Comparison of ENCODE assay signal across 13 cellular contexts in genomic region chr12:52992699-52993557, GRCh38. TPM values are rescaled to one million over a fixed set of nuclear protein-coding genes. Genes with fewer than 3 reads are reported as not detected.
DNase-seq lines count a peak whose midpoint lies in the region; ATAC-seq and TF ChIP-seq lines count a peak whose summit lies in the region.
"Had no signal": no experiment of that assay in that cellular context is flagged by ENCODE, and none has a peak within 500 bp of the region (broad histone marks: within the 10 kb centered on the region; RNA-seq: fewer than 3 reads in every experiment).

No MANE protein-coding gene starts in this region.

- peaks cover 2% of the 10 kb centered on the region for H3K4me1 ChIP-seq in mesendoderm (ENCODE audit: control insufficient read depth, low read depth, low read length)
- no peaks in the 10 kb centered on the region for H3K4me1 ChIP-seq in ovary (ENCODE audit: insufficient read depth)

- no peak overlapping the region for H3K9ac ChIP-seq in mesendoderm (ENCODE audit: low read length)

- H3K36me3 ChIP-seq in mesendoderm (ENCODE audit: control insufficient read depth, insufficient read depth, low read length): no peaks in the 10 kb centered on the region
- H3K36me3 ChIP-seq in ovary: no peaks in the 10 kb centered on the region

- TF ChIP-seq EP300 in Ishikawa (IDR thresholded peaks at IDR 0.05; ENCODE audit: borderline replicate concordance) (peak; percentile 42; the same call in 1 of the 2 replicates), ovary (IDR thresholded peaks at IDR 0.05) (no peak)

- H3K56ac ChIP-seq in mesendoderm (ENCODE audit: low read length): no peak overlapping the region

- H3K4ac ChIP-seq in mesendoderm (ENCODE audit: low read depth, low read length): no peak overlapping the region

- H3K18ac ChIP-seq in mesendoderm (ENCODE audit: low read length): no peak overlapping the region

- no peak overlapping the region for H4K8ac ChIP-seq in mesendoderm (ENCODE audit: low read depth, low read length)

- H3K27me3 ChIP-seq in mesendoderm (ENCODE audit: insufficient read depth, low read length, poor library complexity) (no peaks in the 10 kb centered on the region), ovary (no peaks in the 10 kb centered on the region)
- H3K27me3 ChIP-seq: dorsolateral prefrontal cortex had no signal

- TF ChIP-seq POLR2A in ovary (IDR thresholded peaks at IDR 0.05): no peak

- H2BK15ac ChIP-seq in mesendoderm (replicated peaks; ENCODE audit: low read depth): no peak overlapping the region

- H3K23ac ChIP-seq in mesendoderm (ENCODE audit: low read length): no peak overlapping the region

- H3K79me1 ChIP-seq in mesendoderm (ENCODE audit: low read length): no peaks in the 10 kb centered on the region

- H3K4me3 ChIP-seq in mesendoderm (ENCODE audit: low read length) (no peak overlapping the region), ovary (no peak overlapping the region)
- H3K4me3 ChIP-seq: dorsolateral prefrontal cortex had no signal

- H3K27ac ChIP-seq in mesendoderm (ENCODE audit: low read depth, low read length): peak overlapping the region; percentile 51
- H3K27ac ChIP-seq in ovary: no peak overlapping the region
- H3K27ac ChIP-seq: dorsolateral prefrontal cortex had no signal

- no peak overlapping the region for H3K4me2 ChIP-seq in mesendoderm (ENCODE audit: low read length)

- TF ChIP-seq RAD21 in Ishikawa (IDR thresholded peaks at IDR 0.05; ENCODE audit: low read depth): no peak

- intact Hi-C loops in ovary (cut with DNase I): no loop called here

- H2BK5ac ChIP-seq in mesendoderm (ENCODE audit: low read length): no peak overlapping the region

- H3K79me2 ChIP-seq in mesendoderm (ENCODE audit: control insufficient read depth, insufficient read depth, low read length): no peaks in the 10 kb centered on the region

- no peak for TF ChIP-seq CTCF in omental fat pad (IDR thresholded peaks at IDR 0.05)
- TF ChIP-seq CTCF in ovary (IDR thresholded peaks at IDR 0.05): no peak

- in situ Hi-C loops in ACHN (cut with HindIII; ENCODE audit: low pct_ligation_motif_present, low pct_unique_long_range_greater_than_20kb, low sequenced_read_pairs): loop anchor here (25.0 kb wide), 2 partner anchors 106 to 631 kb away; partner anchors contain the start of gene KRT85

- no peak overlapping the region for H2BK120ac ChIP-seq in mesendoderm (ENCODE audit: low read depth, low read length)

- no peak overlapping the region for H4K5ac ChIP-seq in mesendoderm (ENCODE audit: low read length)

- ATAC-seq in HG03439 (IDR thresholded peaks at IDR 0.05; ENCODE audit: unreplicated experiment) (no peak), omental fat pad (ENCODE audit: low FRiP score) (no peak)

- DNase-seq in ACHN: peak; percentile 90
- DNase-seq in cerebellar cortex (ENCODE audit: low spot score): peak; percentile 56
- DNase-seq in mesendoderm: peak; percentile 62
- DNase-seq in SHP77 treated with DMSO at 0.1 percent for 48 hours (lab: John Stamatoyannopoulos, UW): no peak
- no peak for DNase-seq in omental fat pad (ENCODE audit: low spot score)
- DNase-seq in ovary: no peak
- DNase-seq: activated CD4-positive, alpha-beta T cell treated with anti-CD3 and anti-CD28 coated beads, Interleukin-2, amount 10 ng/mL, durations not matched to agents 24 days and 14 days; NCI-H2171; stimulated activated CD4-positive, alpha-beta T cell treated with anti-CD3 and anti-CD28 coated beads, Interleukin-2, amount 100 ng/mL, for 48 hours; substantia nigra had no signal

- no peak overlapping the region for H2AK5ac ChIP-seq in mesendoderm (ENCODE audit: low read length)

- no peaks in the 10 kb centered on the region for H3K9me3 ChIP-seq in ovary

- WGBS in mesendoderm (ENCODE audit: extremely low coverage, insufficient coverage, low lambda C conversion rate): no CpG with 5 or more reads among the region's 7 CpGs
- 76 to 78% (median 76%) methylated on average over 7 of the region's 7 CpGs for WGBS in ovary, 3 donors

TF ChIP-seq in Ishikawa, 13 proteins besides CTCF, POLR2A, EP300 and RAD21:
- peak; percentile 73; the same call in 1 of the 2 replicates for TF ChIP-seq FOXM1 (IDR thresholded peaks at IDR 0.05; ENCODE audit: borderline replicate concordance, low read depth)
- TF ChIP-seq TAF1 (IDR thresholded peaks at IDR 0.05; ENCODE audit: low read depth): no peak; the same call in 1 of the 2 replicates
- peak; percentile 87 for TF ChIP-seq MAX (IDR thresholded peaks at IDR 0.05)
- peak; percentile 29; the same call in 1 of the 2 replicates for TF ChIP-seq NFIC (IDR thresholded peaks at IDR 0.05)
- peak; percentile 40; the same call in 1 of the 2 replicates for TF ChIP-seq REST (IDR thresholded peaks at IDR 0.05; ENCODE audit: low read depth)
- no peak for TF ChIP-seq TEAD4 (IDR thresholded peaks at IDR 0.05)
- TF ChIP-seq TCF12 (IDR thresholded peaks at IDR 0.05; ENCODE audit: low read depth): peak; percentile 65; the same call in 1 of the 2 replicates
- peak; percentile 45; the same call in 1 of the 2 replicates for TF ChIP-seq YY1 (IDR thresholded peaks at IDR 0.05; ENCODE audit: low read depth)
- no peak; the same call in 1 of the 2 replicates for TF ChIP-seq USF1 (IDR thresholded peaks at IDR 0.05)
- no peak for TF ChIP-seq EGR1 (IDR thresholded peaks at IDR 0.05)
- TF ChIP-seq ZBTB7A (IDR thresholded peaks at IDR 0.05; ENCODE audit: low read depth): no peak; the same call in 1 of the 2 replicates
- no peak for TF ChIP-seq CEBPB (IDR thresholded peaks at IDR 0.05)
- no peak for TF ChIP-seq CREB1 (IDR thresholded peaks at IDR 0.05; ENCODE audit: low read depth)

RNA-seq across cellular contexts. Expression of gene EIF4B, which starts 13.3 kb away (rescaled TPM):
- 385 TPM for polyA plus RNA-seq in mesendoderm (2013, experiment 1 of 2)
- 407 TPM for polyA plus RNA-seq in mesendoderm (2013, experiment 2 of 2)
- total RNA-seq in omental fat pad (100 to 1,000 TPM; 449 to 633 (median 553) TPM), ovary (1,000 to 10,000 TPM in 3 of 7 donors, 100 to 1,000 TPM in 4; 713 to 1,452 (median 896) TPM)
- polyA plus RNA-seq in ovary: 100 to 1,000 TPM; 316 to 882 TPM

RNA-seq across cellular contexts. Expression of gene KRT18, which starts 44.0 kb away (rescaled TPM):
- polyA plus RNA-seq in mesendoderm (2013, experiment 1 of 2): 373 TPM
- 379 TPM for polyA plus RNA-seq in mesendoderm (2013, experiment 2 of 2)
- total RNA-seq in omental fat pad (1,000 to 10,000 TPM in 1 of 4 donors, 100 to 1,000 TPM in 2, 10 to 100 TPM in 1; 12.1 to 2,005 (median 376) TPM), ovary (1,000 to 10,000 TPM in 1 of 7 donors, 10 to 100 TPM in 4, 1 to 10 TPM in 2; 4.4 to 1,005 (median 64.8) TPM)
- polyA plus RNA-seq in ovary: 10 to 100 TPM; 17.8 to 38.9 TPM

RNA-seq across cellular contexts. Expression of gene TNS2, which starts 56.9 kb away (rescaled TPM):
- polyA plus RNA-seq in mesendoderm (2013, experiment 1 of 2): 15.4 TPM
- polyA plus RNA-seq in mesendoderm (2013, experiment 2 of 2): 22.5 TPM
- total RNA-seq in omental fat pad (100 to 1,000 TPM in 3 of 4 donors, 10 to 100 TPM in 1; 97.7 to 444 (median 154) TPM), ovary (100 to 1,000 TPM in 6 of 7 donors, 10 to 100 TPM in 1; 88.7 to 255 (median 190) TPM)
- 100 to 1,000 TPM in 1 of 2 donors, 10 to 100 TPM in 1; 66.8 to 161 TPM for polyA plus RNA-seq in ovary

Comparison
In these comparisons a context has a peak if more than half of its experiments do, and no peak if none do; other contexts are left out.
1. DNase-seq: peak in ACHN (single experiment), cerebellar cortex (single experiment) and mesendoderm (single experiment); none in SHP77 treated with DMSO at 0.1 percent for 48 hours (single experiment), omental fat pad (single experiment) and ovary (0 of 5).